In genomic region chr11:94329501-94329900, GRCh38 we compare ENCODE assay signal across 21 cellular contexts. TPM values are rescaled to one million over a fixed set of nuclear protein-coding genes. Genes with fewer than 3 reads are reported as not detected.
DNase-seq lines count a peak whose midpoint lies in the region; ATAC-seq lines count a peak whose summit lies in the region.
"Had no signal": no experiment of that assay in that cellular context is flagged by ENCODE, and none has a peak within 500 bp of the region (broad histone marks: within the 10 kb centered on the region; RNA-seq: fewer than 3 reads in every experiment).

No MANE protein-coding gene starts in this region.

- no peak overlapping the region for H3K27ac Mint-ChIP-seq in activated naive CD4-positive, alpha-beta T cell treated with anti-CD3 and anti-CD28 coated beads, Interleukin-2, amount 10 ng/mL, durations not matched to agents 7 days and 5 days
- H3K27ac Mint-ChIP-seq: B cell; CD4-positive, alpha-beta T cell; CD8-positive, alpha-beta T cell had no signal

- CTCF ChIA-PET in activated naive CD4-positive, alpha-beta T cell treated with anti-CD3 and anti-CD28 coated beads, Interleukin-2, amount 10 ng/mL, durations not matched to agents 7 days and 5 days (lab: Charles Lee) = no interaction called here

- no peaks in the 10 kb centered on the region for H3K4me1 Mint-ChIP-seq in activated naive CD4-positive, alpha-beta T cell treated with anti-CD3 and anti-CD28 coated beads, Interleukin-2, amount 10 ng/mL, durations not matched to agents 7 days and 5 days
- H3K4me1 Mint-ChIP-seq: B cell had no signal

- peak; percentile 74 for DNase-seq in COLO829 (ENCODE audit: low spot score)
- peak; percentile 5 for DNase-seq in RPMI7951 (ENCODE audit: low read depth)
- DNase-seq in epidermal melanocyte (ENCODE audit: insufficient read length, low spot score) = peak; percentile 36
- no peak for DNase-seq in NCI-H82 (lab: John Stamatoyannopoulos, UW)
- DNase-seq in activated naive CD4-positive, alpha-beta T cell treated with anti-CD3 and anti-CD28 coated beads, Interleukin-2, amount 10 ng/mL, durations not matched to agents 7 days and 5 days = no peak
- DNase-seq: AML-193; CD4-positive, alpha-beta T cell; CD8-positive, alpha-beta T cell; COR-L47; DMS 273 treated with DMSO at 0.1 percent for 48 hours; DMS153; DMS53; DMS79; DND-41; EL; GF-D8 had no signal

- H3K27me3 Mint-ChIP-seq in activated naive CD4-positive, alpha-beta T cell treated with anti-CD3 and anti-CD28 coated beads, Interleukin-2, amount 10 ng/mL, durations not matched to agents 7 days and 5 days = no peaks in the 10 kb centered on the region

- H3K36me3 Mint-ChIP-seq in activated naive CD4-positive, alpha-beta T cell treated with anti-CD3 and anti-CD28 coated beads, Interleukin-2, amount 10 ng/mL, durations not matched to agents 7 days and 5 days = no peaks in the 10 kb centered on the region
- H3K36me3 Mint-ChIP-seq: CD8-positive, alpha-beta T cell had no signal

- no peaks in the 10 kb centered on the region for H3K9me3 Mint-ChIP-seq in activated naive CD4-positive, alpha-beta T cell treated with anti-CD3 and anti-CD28 coated beads, Interleukin-2, amount 10 ng/mL, durations not matched to agents 7 days and 5 days
- H3K9me3 Mint-ChIP-seq: CD8-positive, alpha-beta T cell had no signal

- no peak overlapping the region for H3K4me3 Mint-ChIP-seq in activated naive CD4-positive, alpha-beta T cell treated with anti-CD3 and anti-CD28 coated beads, Interleukin-2, amount 10 ng/mL, durations not matched to agents 7 days and 5 days
- H3K4me3 Mint-ChIP-seq: B cell; CD4-positive, alpha-beta T cell; CD8-positive, alpha-beta T cell had no signal

- ATAC-seq in GM21576 (IDR thresholded peaks at IDR 0.05; ENCODE audit: unreplicated experiment) = no peak
- ATAC-seq: A549; CD8-positive, alpha-beta T cell had no signal

RNA-seq across cellular contexts. Expression of gene IZUMO1R, which starts 25.1 kb away (rescaled TPM):
- not detected in 2 replicates for total RNA-seq in RPMI7951 (2014; rRNA removed; shearing (Covaris generic))
- total RNA-seq: A172; B cell; CD4-positive, alpha-beta T cell; CD8-positive, alpha-beta T cell; Daoy had no signal

Comparison
In these comparisons a context has a peak if more than half of its experiments do, and no peak if none do; other contexts are left out.
1. DNase-seq: peak in COLO829 (single experiment), RPMI7951 (single experiment) and epidermal melanocyte (single experiment); none in NCI-H82 (single experiment) and activated naive CD4-positive, alpha-beta T cell treated with anti-CD3 and anti-CD28 coated beads, Interleukin-2, amount 10 ng/mL, durations not matched to agents 7 days and 5 days (single experiment).